In genomic region chr22:41713004-41713403, GRCh38 we compare ENCODE assay signal across 21 cellular contexts. TPM values are rescaled to one million over a fixed set of nuclear protein-coding genes. Genes with fewer than 3 reads are reported as not detected.
DNase-seq lines count a peak whose midpoint lies in the region; ATAC-seq, FAIRE-seq and TF ChIP-seq lines count a peak whose summit lies in the region.
"Had no signal": no experiment of that assay in that cellular context is flagged by ENCODE, and none has a peak within 500 bp of the region (broad histone marks: within the 10 kb centered on the region; RNA-seq: fewer than 3 reads in every experiment).

No MANE protein-coding gene starts in this region.

- no peak for TF ChIP-seq POLR2A in H54 (IDR thresholded peaks at IDR 0.05; ENCODE audit: low read depth, low read length)

- POLR2A ChIA-PET in RWPE1 (lab: Yijun Ruan, JAX; ENCODE audit: low non-redundant PET), result no interaction called here

- H2AK5ac ChIP-seq in trophoblast cell (ENCODE audit: low read length), result no peak overlapping the region

- no peak overlapping the region for H3K18ac ChIP-seq in trophoblast cell (ENCODE audit: low read length)

- no peaks in the 10 kb centered on the region for H3K9me3 ChIP-seq in trophoblast cell (ENCODE audit: insufficient read depth, low read depth, low read length)
- H3K9me3 ChIP-seq: BLaER1, SJSA1 had no signal

- H3K4me1 ChIP-seq in trophoblast cell (ENCODE audit: control insufficient read depth in 1 of 2, insufficient read depth in 2 of 2, low read length in 2 of 2), result peaks cover 1 to 4% of the 10 kb centered on the region in 2 experiments
- H3K4me1 ChIP-seq: SJSA1 had no signal

- no peaks in the 10 kb centered on the region for H3K27me3 ChIP-seq in trophoblast cell (ENCODE audit: insufficient read depth, low read length)
- H3K27me3 ChIP-seq: BLaER1, SJSA1 had no signal

- H3K4ac ChIP-seq in trophoblast cell (ENCODE audit: low read depth, low read length), result no peak overlapping the region

- CTCF ChIA-PET in RWPE1 (lab: Yijun Ruan, JAX), result no interaction called here

- H4K8ac ChIP-seq in trophoblast cell (ENCODE audit: low read depth, low read length), result no peak overlapping the region

- no peak overlapping the region for H3K9ac ChIP-seq in trophoblast cell (ENCODE audit: low read length)
- H3K9ac ChIP-seq: BLaER1 had no signal

- H4K91ac ChIP-seq in trophoblast cell (ENCODE audit: low read depth, low read length), result no peak overlapping the region

- peak; percentile 49 for ATAC-seq in esophagus mucosa
- ATAC-seq in left lobe of liver, result no peak
- no peak for ATAC-seq in HG03442 (IDR thresholded peaks at IDR 0.05; ENCODE audit: unreplicated experiment)
- ATAC-seq: CD8-positive, alpha-beta T cell had no signal

- no peaks in the 10 kb centered on the region for H3K36me3 ChIP-seq in trophoblast cell (ENCODE audit: control insufficient read depth in 1 of 2, insufficient read depth in 2 of 2, low read length in 2 of 2)
- H3K36me3 ChIP-seq: BLaER1, SJSA1 had no signal

- no peak overlapping the region for H3K23ac ChIP-seq in trophoblast cell (ENCODE audit: low read length)

- H3K27ac ChIP-seq in trophoblast cell (ENCODE audit: low read depth, low read length) (no peak overlapping the region), RWPE1 (no peak overlapping the region)
- H3K27ac ChIP-seq: BLaER1, SJSA1 had no signal

- no peaks in the 10 kb centered on the region for H3K79me1 ChIP-seq in trophoblast cell (ENCODE audit: low read length)

- WGBS in trophoblast cell (ENCODE audit: extremely low coverage, insufficient coverage, insufficient read length), result no CpG with 5 or more reads among the region's 9 CpGs

- H3K79me2 ChIP-seq in trophoblast cell (ENCODE audit: control insufficient read depth, insufficient read depth, low read length, poor library complexity), result no peaks in the 10 kb centered on the region

- H2BK120ac ChIP-seq in trophoblast cell (ENCODE audit: insufficient read depth, low read length, poor library complexity), result no peak overlapping the region

- H3K14ac ChIP-seq in trophoblast cell (ENCODE audit: low read length), result no peak overlapping the region

- no peak overlapping the region for H4K12ac ChIP-seq in trophoblast cell (ENCODE audit: low read depth, low read length)

- peak; percentile 6 for FAIRE-seq in H54 (lab: Jason Lieb, UNC)
- FAIRE-seq: GM12892 had no signal

- no peak overlapping the region for H2BK12ac ChIP-seq in trophoblast cell (ENCODE audit: low read length)

- no peak overlapping the region for H2AFZ ChIP-seq in trophoblast cell (ENCODE audit: insufficient read depth, low read length, poor library complexity)

- H2BK5ac ChIP-seq in trophoblast cell (ENCODE audit: low read depth, low read length, poor library complexity), result no peak overlapping the region

- TF ChIP-seq CTCF in RWPE1 (conservative IDR thresholded peaks at IDR 0.05; ENCODE audit: low read depth), result no peak

- no peak overlapping the region for H3K4me2 ChIP-seq in trophoblast cell (ENCODE audit: low read length)
- H3K4me2 ChIP-seq: BLaER1 had no signal

- DNase-seq in H54 (ENCODE audit: insufficient read length, low spot score) (no peak), NCI-H226 (peak; percentile 38), trophoblast cell (peak; percentile 78 to 81), left lobe of liver (ENCODE audit: low spot score) (no peak), RWPE1 (ENCODE audit: low spot score) (no peak)
- DNase-seq in activated T-cell treated with anti-CD3 and anti-CD28 coated beads, Interleukin-2, amount 50 U/mL, for 1 hour, result no peak
- DNase-seq: CD8-positive, alpha-beta T cell; DND-41; GOT3; NCI-H1105 treated with DMSO at 0.1 percent for 48 hours; NCI-H187; NCI-H446; OCI-M1; SW 1271 had no signal

- H3K4me3 ChIP-seq in trophoblast cell (ENCODE audit: low read depth, low read length), result no peak overlapping the region
- H3K4me3 ChIP-seq: BLaER1, SJSA1 had no signal

RNA-seq across cellular contexts. Expression of gene MEI1, which starts 13.7 kb away (rescaled TPM):
- 1.3 TPM for total RNA-seq in esophagus mucosa
- 0.08 and 0.32 TPM in 2 replicates for polyA plus RNA-seq in trophoblast cell (2013)
- total RNA-seq in left lobe of liver, result 0.53 TPM
- total RNA-seq: HT-29, LHCN-M2 had no signal

RNA-seq across cellular contexts. Expression of gene SNU13, which starts 24.3 kb away (rescaled TPM):
- total RNA-seq in esophagus mucosa (105 TPM), left lobe of liver (39.7 TPM)
- 142 and 148 TPM in 2 replicates for polyA plus RNA-seq in trophoblast cell (2013)

Comparison
In these comparisons a context has a peak if more than half of its experiments do, and no peak if none do; other contexts are left out.
1. DNase-seq: peak in NCI-H226 (single experiment) and trophoblast cell (2 of 2); none in H54 (single experiment), left lobe of liver (single experiment), activated T-cell treated with anti-CD3 and anti-CD28 coated beads, Interleukin-2, amount 50 U/mL, for 1 hour (single experiment) and RWPE1 (single experiment).